11 cellular contexts compared by ENCODE assay signal in the genomic region with DNA sequence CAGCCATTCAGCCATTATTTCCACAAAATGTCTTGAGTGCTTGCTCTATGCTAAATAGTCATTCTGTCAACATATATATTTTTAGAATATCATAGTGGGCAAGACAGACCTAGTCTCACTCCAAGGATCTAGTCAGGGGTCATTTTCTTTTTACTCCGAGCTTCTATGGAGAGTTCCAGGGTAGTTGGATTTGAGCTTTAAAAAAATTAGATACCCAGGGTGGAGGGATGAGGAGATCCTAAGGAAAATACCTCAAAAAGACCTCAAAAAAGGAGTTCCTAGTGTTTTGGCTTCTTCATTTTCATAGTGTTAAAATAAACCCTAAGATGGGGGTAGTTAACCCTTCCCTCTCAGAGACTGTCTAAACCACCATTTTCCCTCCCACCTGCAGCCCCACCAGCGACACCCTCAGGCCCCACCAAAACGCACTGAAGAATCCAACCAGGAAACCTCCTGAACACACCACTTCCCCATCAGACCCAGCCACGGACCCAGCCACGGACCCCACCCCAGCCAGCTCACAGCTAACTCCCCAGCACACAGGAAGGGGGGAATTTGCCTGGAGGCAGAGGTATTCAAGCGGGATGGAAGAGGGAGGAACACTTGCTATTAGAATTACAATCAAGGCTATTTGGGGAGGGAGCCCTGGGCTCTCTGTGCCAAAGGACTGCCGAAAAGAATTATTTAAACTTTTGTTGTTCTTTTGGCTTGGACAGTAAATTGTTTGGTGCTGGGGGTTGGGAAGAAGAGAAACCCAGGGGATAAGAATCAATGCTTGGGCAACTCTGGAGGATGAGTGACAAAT. TPM values are rescaled to one million over a fixed set of nuclear protein-coding genes. Genes with fewer than 3 reads are reported as not detected.
DNase-seq lines count a peak whose midpoint lies in the region; ATAC-seq and TF ChIP-seq lines count a peak whose summit lies in the region.
"Had no signal": no experiment of that assay in that cellular context is flagged by ENCODE, and none has a peak within 500 bp of the region (broad histone marks: within the 10 kb centered on the region; RNA-seq: fewer than 3 reads in every experiment).

No MANE protein-coding gene starts in this region.

- ATAC-seq in body of pancreas (peak; percentile 6), GM21447 (IDR thresholded peaks at IDR 0.05; ENCODE audit: unreplicated experiment) (no peak), HG03457 (IDR thresholded peaks at IDR 0.05; ENCODE audit: unreplicated experiment) (no peak)
- ATAC-seq in naive thymus-derived CD4-positive, alpha-beta T cell = no peak
- ATAC-seq: stimulated activated memory B cell treated with anti-CD40 and anti-IgM and Interleukin-4, amounts not matched to agents 10 μg/mL and 1 μg/mL and 100 μg/mL, for 72 hours had no signal

- no peak for TF ChIP-seq POLR2A in body of pancreas (IDR thresholded peaks at IDR 0.05)

- H3K4me1 ChIP-seq in body of pancreas = peaks cover 21% of the 10 kb centered on the region
- H3K4me1 ChIP-seq in naive thymus-derived CD4-positive, alpha-beta T cell (ENCODE audit: control insufficient read depth in 2 of 2, insufficient read depth in 2 of 2, low read length in 2 of 2) = peaks cover 13 to 14% of the 10 kb centered on the region in 2 donors

- H3K27ac ChIP-seq in body of pancreas = peak overlapping the region; percentile 58 to 88 (median 84)
- H3K27ac ChIP-seq in naive thymus-derived CD4-positive, alpha-beta T cell (ENCODE audit: low read depth, low read length) = no peak overlapping the region
- H3K27ac ChIP-seq: VCaP had no signal

- no peak for TF ChIP-seq CTCF in body of pancreas (IDR thresholded peaks at IDR 0.05)

- POLR2A ChIA-PET in naive thymus-derived CD4-positive, alpha-beta T cell (lab: Charles Lee) = interaction anchor here (0.8 kb wide), 1 partner anchor 60 kb away, joined by 4 read pairs; a partner anchor contains a TSS

- in situ Hi-C loops in KBM-7 (cut with MboI; ENCODE audit: low pct_unique_long_range_greater_than_20kb, low sequenced_read_pairs) = no loop called here

- H3K27me3 ChIP-seq in body of pancreas = no peaks in the 10 kb centered on the region
- peaks cover 6 to 30% of the 10 kb centered on the region in 2 donors for H3K27me3 ChIP-seq in naive thymus-derived CD4-positive, alpha-beta T cell (ENCODE audit: control insufficient read depth in 2 of 2, insufficient read depth in 2 of 2, low read length in 2 of 2)

- H3K9me3 ChIP-seq in body of pancreas = no peaks in the 10 kb centered on the region
- H3K9me3 ChIP-seq in naive thymus-derived CD4-positive, alpha-beta T cell (ENCODE audit: control insufficient read depth in 2 of 3, low read length in 3 of 3) = no peaks in the 10 kb centered on the region

- peaks cover 30 to 63% (median 35%) of the 10 kb centered on the region in 5 donors for H3K27me3 Mint-ChIP-seq in naive thymus-derived CD4-positive, alpha-beta T cell

- H3K36me3 ChIP-seq in body of pancreas (replicated peaks in 1 of 2; ENCODE audit: insufficient read depth in 1 of 2, low read depth in 2 of 2) = no peaks in the 10 kb centered on the region
- H3K36me3 ChIP-seq in naive thymus-derived CD4-positive, alpha-beta T cell (ENCODE audit: control insufficient read depth in 2 of 3, insufficient read depth in 3 of 3, low read length in 3 of 3) = no peaks in the 10 kb centered on the region

- DNase-seq in ELF-1 (ENCODE audit: low read depth, low spot score) (peak; percentile 81), KBM-7 (peak; percentile 54), body of pancreas (no peak), superior temporal gyrus (ENCODE audit: extremely low spot score) (no peak)
- DNase-seq in naive thymus-derived CD4-positive, alpha-beta T cell = no peak
- no peak for DNase-seq in activated CD4-positive, CD25-positive, alpha-beta regulatory T cell (lab: John Stamatoyannopoulos, UW)
- DNase-seq: NCI-H524 treated with DMSO at 0.1 percent for 48 hours had no signal

- intact Hi-C loops in body of pancreas (cut with DNase I) = loop anchor here (10.0 kb wide), 1 partner anchor 59 kb away; a partner anchor contains a TSS
- intact Hi-C loops in naive thymus-derived CD4-positive, alpha-beta T cell (cut with micrococcal nuclease) = no loop called here

- H3K4me3 ChIP-seq in body of pancreas = no peak overlapping the region
- H3K4me3 ChIP-seq in naive thymus-derived CD4-positive, alpha-beta T cell (ENCODE audit: low read length) = no peak overlapping the region

- H3K9me3 Mint-ChIP-seq in naive thymus-derived CD4-positive, alpha-beta T cell = peaks cover 0 to 3% (median 0%) of the 10 kb centered on the region in 11 donors
- H3K9me3 Mint-ChIP-seq: stimulated activated memory B cell treated with anti-CD40 and anti-IgM and Interleukin-4, amounts not matched to agents 10 μg/mL and 1 μg/mL and 100 μg/mL, for 72 hours had no signal

- CTCF ChIA-PET in naive thymus-derived CD4-positive, alpha-beta T cell (lab: Charles Lee) = interaction anchor here (0.7 kb wide), 1 partner anchor 719 kb away, joined by 3 read pairs; no protein-coding TSS in a partner anchor

- 17 to 34% methylated on average over 5 to 7 of the region's 7 CpGs for whole genome bisulfite sequencing in body of pancreas, 2 donors

- peak overlapping the region in 9 of 10 donors; percentile 21 to 97 (median 68) for H3K4me3 Mint-ChIP-seq in naive thymus-derived CD4-positive, alpha-beta T cell

- peaks cover 18 to 26% (median 22%) of the 10 kb centered on the region in 7 donors for H3K4me1 Mint-ChIP-seq in naive thymus-derived CD4-positive, alpha-beta T cell

- H3K36me3 Mint-ChIP-seq in naive thymus-derived CD4-positive, alpha-beta T cell = no peaks in the 10 kb centered on the region
- H3K36me3 Mint-ChIP-seq: stimulated activated memory B cell treated with anti-CD40 and anti-IgM and Interleukin-4, amounts not matched to agents 10 μg/mL and 1 μg/mL and 100 μg/mL, for 72 hours had no signal

- H3K27ac Mint-ChIP-seq in naive thymus-derived CD4-positive, alpha-beta T cell = peak overlapping the region in 2 of 9 donors; percentile 25 to 42
- H3K27ac Mint-ChIP-seq: stimulated activated memory B cell treated with anti-CD40 and anti-IgM and Interleukin-4, amounts not matched to agents 10 μg/mL and 1 μg/mL and 100 μg/mL, for 72 hours had no signal

RNA-seq across cellular contexts. Expression of a gene that starts 2.2 kb away (rescaled TPM):
- 10 to 100 TPM in 1 of 2 donors, 1 to 10 TPM in 1; 6.2 to 28.7 TPM for total RNA-seq in body of pancreas
- under 1 TPM in 1 of 5 experiments, not detected in 4; 0.85 TPM for total RNA-seq in naive thymus-derived CD4-positive, alpha-beta T cell
- polyA plus RNA-seq in naive thymus-derived CD4-positive, alpha-beta T cell = not detected

Comparison
In these comparisons a context has a peak if more than half of its experiments do, and no peak if none do; other contexts are left out.
1. DNase-seq: peak in ELF-1 (single experiment) and KBM-7 (single experiment); none in body of pancreas (0 of 4), naive thymus-derived CD4-positive, alpha-beta T cell (0 of 9), superior temporal gyrus (single experiment) and activated CD4-positive, CD25-positive, alpha-beta regulatory T cell (0 of 4).